ENCODE assay signal across 20 cellular contexts in the genomic region with DNA sequence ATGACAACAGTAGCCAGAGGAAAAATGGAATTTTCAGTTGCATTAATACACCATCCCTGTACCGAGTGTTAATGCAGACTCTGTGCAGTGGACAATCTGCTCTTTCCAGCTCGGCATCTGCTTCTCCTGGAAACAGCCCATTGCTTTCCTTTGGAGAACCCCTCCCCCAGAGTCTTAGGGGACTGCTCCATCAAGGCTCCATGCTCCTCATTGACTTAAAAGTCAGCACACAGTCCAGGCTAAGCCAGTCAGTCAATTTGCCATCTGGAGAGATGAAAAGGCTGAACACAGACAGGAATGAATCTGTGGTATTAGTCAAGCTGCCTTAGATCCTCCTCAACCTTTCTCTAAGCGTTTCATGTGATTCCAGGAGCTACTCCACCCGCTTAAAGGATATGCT. TPM values are rescaled to one million over a fixed set of nuclear protein-coding genes. Genes with fewer than 3 reads are reported as not detected.
DNase-seq lines count a peak whose midpoint lies in the region; ATAC-seq and TF ChIP-seq lines count a peak whose summit lies in the region.
"Had no signal": no experiment of that assay in that cellular context is flagged by ENCODE, and none has a peak within 500 bp of the region (broad histone marks: within the 10 kb centered on the region; RNA-seq: fewer than 3 reads in every experiment).

No MANE protein-coding gene starts in this region.

- H3K36me3 ChIP-seq in BLaER1 (no peaks in the 10 kb centered on the region; the same call in 1 of the 2 replicates), WERI-Rb-1 (no peaks in the 10 kb centered on the region)

- peaks cover 39 to 95% (median 90%) of the 10 kb centered on the region in 4 donors for H3K4me1 Mint-ChIP-seq in naive thymus-derived CD8-positive, alpha-beta T cell

- H3K4me3 Mint-ChIP-seq in naive thymus-derived CD8-positive, alpha-beta T cell: peak overlapping the region in 9 of 10 donors; percentile 1 to 75 (median 36)
- H3K4me3 Mint-ChIP-seq: activated CD8-positive, alpha-beta memory T cell treated with anti-CD3 and anti-CD28 coated beads, Interleukin-2, amount 10 ng/mL, durations not matched to agents 7 days and 5 days; natural killer cell treated with Interleukin-12 subunit alpha and Interleukin-12 subunit beta and Interleukin-15 and Interleukin-18, amount 100 ng/mL, for 72 hours had no signal

- peak in 1 of 2 donors; percentile 9 for ATAC-seq in naive thymus-derived CD8-positive, alpha-beta T cell
- ATAC-seq in GM18498 (IDR thresholded peaks at IDR 0.05; ENCODE audit: unreplicated experiment): no peak
- ATAC-seq: activated CD8-positive, alpha-beta memory T cell treated with anti-CD3 and anti-CD28 coated beads, Interleukin-2, amount 10 ng/mL, durations not matched to agents 7 days and 5 days; natural killer cell treated with Interleukin-12 subunit alpha and Interleukin-12 subunit beta and Interleukin-15 and Interleukin-18, amount 100 ng/mL, for 72 hours; stimulated activated naive CD8-positive, alpha-beta T cell treated with anti-CD3 and anti-CD28 coated beads, Interleukin-15, Interleukin-2, amounts not matched to agents 100 U/mL and 50 U/mL, for 24 hours had no signal

- H3K9me3 ChIP-seq in BLaER1: no peaks in the 10 kb centered on the region
- H3K9me3 ChIP-seq in WERI-Rb-1 (ENCODE audit: severe bottlenecking): no peaks in the 10 kb centered on the region
- H3K9me3 ChIP-seq: psoas muscle had no signal

- peaks cover 0 to 3% (median 0%) of the 10 kb centered on the region in 3 donors for H3K36me3 Mint-ChIP-seq in naive thymus-derived CD8-positive, alpha-beta T cell

- H3K27ac Mint-ChIP-seq in naive thymus-derived CD8-positive, alpha-beta T cell: peak overlapping the region in 6 of 10 donors; percentile 26 to 85 (median 58)
- H3K27ac Mint-ChIP-seq: activated CD8-positive, alpha-beta memory T cell treated with anti-CD3 and anti-CD28 coated beads, Interleukin-2, amount 10 ng/mL, durations not matched to agents 7 days and 5 days had no signal

- peak overlapping the region; percentile 83 for H3K4me2 ChIP-seq in BLaER1
- H3K4me2 ChIP-seq: hepatocyte had no signal

- TF ChIP-seq CTCF in WERI-Rb-1 (IDR thresholded peaks at IDR 0.05; ENCODE audit: low read depth, low read length): no peak

- POLR2A ChIA-PET in naive thymus-derived CD8-positive, alpha-beta T cell (lab: Charles Lee): interaction anchor here (1.0 to 6.5 kb wide), 2 partner anchors 9 to 20 kb away, joined by 3 to 38 read pairs; partner anchors contain the start of gene ATP8A1

- DNase-seq in NCI-H1694 (lab: John Stamatoyannopoulos, UW) (peak; percentile 21), WERI-Rb-1 (peak; percentile 90), CD1c-positive myeloid dendritic cell (ENCODE audit: extremely low spot score) (no peak), AML-193 (lab: John Stamatoyannopoulos, UW) (no peak)
- DNase-seq in naive thymus-derived CD8-positive, alpha-beta T cell: no peak
- no peak for DNase-seq in activated CD8-positive, alpha-beta memory T cell treated with anti-CD3 and anti-CD28 coated beads for 24 hours
- DNase-seq: ACHN; activated CD8-positive, alpha-beta memory T cell treated with anti-CD3 and anti-CD28 coated beads, Interleukin-2, amount 10 ng/mL, durations not matched to agents 7 days and 5 days; activated effector memory CD4-positive, alpha-beta T cell treated with Interleukin-2 at 50 U/mL for 16 hours; islet precursor cell; mammary epithelial cell; psoas muscle; Right ventricle myocardium superior; stimulated activated naive CD8-positive, alpha-beta T cell treated with anti-CD3 and anti-CD28 coated beads, Interleukin-15, Interleukin-2, amounts not matched to agents 100 U/mL and 50 U/mL, for 24 hours; T-helper 2 cell had no signal

- H3K27me3 Mint-ChIP-seq in naive thymus-derived CD8-positive, alpha-beta T cell: no peaks in the 10 kb centered on the region
- H3K27me3 Mint-ChIP-seq: activated CD8-positive, alpha-beta memory T cell treated with anti-CD3 and anti-CD28 coated beads, Interleukin-2, amount 10 ng/mL, durations not matched to agents 7 days and 5 days; natural killer cell treated with Interleukin-12 subunit alpha and Interleukin-12 subunit beta and Interleukin-15 and Interleukin-18, amount 100 ng/mL, for 72 hours had no signal

- H4K20me1 ChIP-seq in BLaER1: no peaks in the 10 kb centered on the region

- peaks cover 97% of the 10 kb centered on the region for H3K4me1 ChIP-seq in BLaER1

- H3K27me3 ChIP-seq in BLaER1 (no peaks in the 10 kb centered on the region), WERI-Rb-1 (ENCODE audit: insufficient read depth, low read depth, severe bottlenecking) (no peaks in the 10 kb centered on the region)
- H3K27me3 ChIP-seq: hepatocyte had no signal

- H3K27ac ChIP-seq in BLaER1 (peak overlapping the region; percentile 64), WERI-Rb-1 (peak overlapping the region; percentile 93)
- H3K27ac ChIP-seq: hepatocyte, HL-60, psoas muscle had no signal

- H3K9ac ChIP-seq in BLaER1: no peak overlapping the region

- H3K9me3 Mint-ChIP-seq in naive thymus-derived CD8-positive, alpha-beta T cell: no peaks in the 10 kb centered on the region

- no peak overlapping the region for H3K4me3 ChIP-seq in BLaER1
- H3K4me3 ChIP-seq in WERI-Rb-1 (ENCODE audit: low read depth, low read length): peak overlapping the region; percentile 32
- H3K4me3 ChIP-seq: hepatocyte, psoas muscle had no signal

RNA-seq across cellular contexts. Expression of gene ATP8A1, which starts 20.3 kb away (rescaled TPM):
- total RNA-seq in naive thymus-derived CD8-positive, alpha-beta T cell: 100 to 1,000 TPM; 106 to 117 TPM
- 10 to 100 TPM; 17.5 to 31.1 (median 20.5) TPM for polyA plus RNA-seq in naive thymus-derived CD8-positive, alpha-beta T cell

Comparison
In these comparisons a context has a peak if more than half of its experiments do, and no peak if none do; other contexts are left out.
1. DNase-seq: peak in NCI-H1694 (single experiment) and WERI-Rb-1 (single experiment); none in naive thymus-derived CD8-positive, alpha-beta T cell (0 of 10), CD1c-positive myeloid dendritic cell (single experiment), AML-193 (0 of 2) and activated CD8-positive, alpha-beta memory T cell treated with anti-CD3 and anti-CD28 coated beads for 24 hours (single experiment).